16 cellular contexts compared by ENCODE assay signal in the genomic region with DNA sequence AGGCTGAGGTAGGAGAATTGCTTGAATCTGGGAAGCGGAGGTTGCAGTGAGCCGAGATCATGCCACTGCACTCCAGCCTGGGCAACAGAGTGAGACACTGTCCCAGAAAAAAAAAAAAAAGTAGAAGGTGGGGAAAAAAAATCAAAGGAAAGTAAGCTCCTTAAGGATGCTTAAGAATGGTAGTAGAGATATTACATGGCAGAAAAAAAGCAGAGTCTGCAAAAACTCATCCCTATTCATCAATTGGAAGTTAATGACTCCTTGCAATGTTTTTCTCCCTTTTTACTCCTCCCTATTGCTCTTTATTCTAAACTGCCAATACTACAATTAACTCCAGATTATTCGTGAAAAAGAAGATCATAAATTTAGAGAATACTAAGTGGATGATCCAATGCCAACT. TPM values are rescaled to one million over a fixed set of nuclear protein-coding genes. Genes with fewer than 3 reads are reported as not detected.
DNase-seq lines count a peak whose midpoint lies in the region; ATAC-seq, FAIRE-seq and TF ChIP-seq lines count a peak whose summit lies in the region.
"Had no signal": no experiment of that assay in that cellular context is flagged by ENCODE, and none has a peak within 500 bp of the region (broad histone marks: within the 10 kb centered on the region; RNA-seq: fewer than 3 reads in every experiment).

No MANE protein-coding gene starts in this region.

- H3K4me1 ChIP-seq in IMR-90 (ENCODE audit: control insufficient read depth, insufficient read depth, low read length) (peaks cover 12% of the 10 kb centered on the region), smooth muscle cell (ENCODE audit: low read depth) (peaks cover 39% of the 10 kb centered on the region)

- no peak overlapping the region for H3K4me2 ChIP-seq in IMR-90 (ENCODE audit: low read depth, low read length)
- no peak overlapping the region for H3K4me2 ChIP-seq in smooth muscle cell
- H3K4me2 ChIP-seq: BLaER1 had no signal

- no peak overlapping the region for H2AK5ac ChIP-seq in IMR-90 (ENCODE audit: low read depth, low read length)

- intact Hi-C loops in IMR-90 (cut with micrococcal nuclease), result no loop called here

- H3K14ac ChIP-seq in IMR-90 (replicated peaks; ENCODE audit: low read depth, low read length), result no peak overlapping the region

- peaks cover 3% of the 10 kb centered on the region for H3K27me3 Mint-ChIP-seq in brain

- FAIRE-seq in D721Med (lab: Jason Lieb, UNC), result peak; percentile 81

- no peak overlapping the region for H3K18ac ChIP-seq in IMR-90 (ENCODE audit: low read depth, low read length)

- peaks cover 46% of the 10 kb centered on the region for H3K36me3 Mint-ChIP-seq in brain
- H3K36me3 Mint-ChIP-seq: CD14-positive monocyte; CD4-positive, alpha-beta memory T cell had no signal

- no peak overlapping the region for H3K9ac ChIP-seq in IMR-90 (ENCODE audit: low read depth, low read length)
- no peak overlapping the region for H3K9ac ChIP-seq in smooth muscle cell (ENCODE audit: low read depth)
- H3K9ac ChIP-seq: BLaER1 had no signal

- no peak for TF ChIP-seq RAD21 in IMR-90 (IDR thresholded peaks at IDR 0.05; ENCODE audit: low read length)

- WGBS in IMR-90 (ENCODE audit: extremely low coverage in 2 of 2, insufficient read length in 1 of 2), 2 experiments, result no CpG with 5 or more reads among the region's 3 CpGs
- WGBS in smooth muscle cell (ENCODE audit: low lambda C conversion rate), result 100% methylated on average over 3 of the region's 3 CpGs

- H3K9me3 ChIP-seq in IMR-90 (ENCODE audit: control insufficient read depth, insufficient read depth, low read length) (no peaks in the 10 kb centered on the region), smooth muscle cell (replicated peaks; ENCODE audit: low read depth) (no peaks in the 10 kb centered on the region)
- H3K9me3 ChIP-seq: BLaER1 had no signal

- H3K27me3 ChIP-seq in IMR-90 (ENCODE audit: control insufficient read depth, insufficient read depth, low read length) (no peaks in the 10 kb centered on the region), smooth muscle cell (ENCODE audit: low read depth) (no peaks in the 10 kb centered on the region)
- H3K27me3 ChIP-seq: BLaER1 had no signal

- H4K20me1 ChIP-seq in IMR-90 (ENCODE audit: insufficient read depth, low read length), result peaks cover 69% of the 10 kb centered on the region
- peaks cover 97% of the 10 kb centered on the region for H4K20me1 ChIP-seq in smooth muscle cell (ENCODE audit: low read depth)

- no peak overlapping the region for H3K23ac ChIP-seq in IMR-90 (ENCODE audit: low read depth, low read length)

- no peak for TF ChIP-seq CTCF in D721Med (IDR thresholded peaks at IDR 0.05; ENCODE audit: insufficient read depth, missing control alignments)
- no peak for TF ChIP-seq CTCF in IMR-90 (conservative IDR thresholded peaks at IDR 0.05; ENCODE audit: low read depth, low read length)
- TF ChIP-seq CTCF in brain (conservative IDR thresholded peaks at IDR 0.05), result no peak
- no peak for TF ChIP-seq CTCF in smooth muscle cell (IDR thresholded peaks at IDR 0.05; ENCODE audit: borderline replicate concordance, insufficient read depth, poor library complexity, severe bottlenecking)

- H3K4me1 Mint-ChIP-seq in brain, result peaks cover 78% of the 10 kb centered on the region
- H3K4me1 Mint-ChIP-seq: CD14-positive monocyte; CD4-positive, alpha-beta memory T cell had no signal

- H3K27ac ChIP-seq in IMR-90 (ENCODE audit: insufficient read depth, low read length) (no peak overlapping the region), smooth muscle cell (ENCODE audit: low read depth) (peak overlapping the region; percentile 13)
- H3K27ac ChIP-seq: BLaER1 had no signal

- H2BK120ac ChIP-seq in IMR-90 (ENCODE audit: low read depth, low read length), result no peak overlapping the region

- no peak overlapping the region for H3K4ac ChIP-seq in IMR-90 (ENCODE audit: low read depth, low read length)

- no peak overlapping the region for H2AK9ac ChIP-seq in IMR-90 (replicated peaks; ENCODE audit: low read depth, low read length, poor library complexity)

- H2BK20ac ChIP-seq in IMR-90 (ENCODE audit: low read depth, low read length), result no peak overlapping the region

- no peak overlapping the region for H4K5ac ChIP-seq in IMR-90 (ENCODE audit: low read depth, low read length)

- no peak overlapping the region for H2BK5ac ChIP-seq in IMR-90 (ENCODE audit: low read depth, low read length, poor library complexity, severe bottlenecking)

- H3K4me3 ChIP-seq in IMR-90 (ENCODE audit: insufficient read depth, low read depth, low read length) (no peak overlapping the region), smooth muscle cell (no peak overlapping the region)
- H3K4me3 ChIP-seq: BLaER1 had no signal

- TF ChIP-seq POLR2A in IMR-90 (IDR thresholded peaks at IDR 0.05; ENCODE audit: low read depth, low read length), result no peak

- H3K9me1 ChIP-seq in IMR-90 (ENCODE audit: insufficient read depth, low read length), result peaks cover 12% of the 10 kb centered on the region

- in situ Hi-C loops in IMR-90 (cut with MboI; ENCODE audit: low sequenced_read_pairs), result no loop called here

- peaks cover 100% of the 10 kb centered on the region for H3K79me2 ChIP-seq in smooth muscle cell (ENCODE audit: low read depth)

- ATAC-seq in IMR-90 (ENCODE audit: low read depth) (no peak), HG03139 (IDR thresholded peaks at IDR 0.05; ENCODE audit: unreplicated experiment) (no peak), HG03095 (IDR thresholded peaks at IDR 0.05; ENCODE audit: unreplicated experiment) (no peak)
- ATAC-seq: HCT116 had no signal

- no peak for DNase-seq in D721Med (ENCODE audit: insufficient read length, low spot score)
- DNase-seq in IMR-90, result no peak
- no peak for DNase-seq in smooth muscle cell (lab: John Stamatoyannopoulos, UW; ENCODE audit: unreplicated experiment)
- no peak for DNase-seq in AG08396 (ENCODE audit: low spot score)
- DNase-seq: CD4-positive, alpha-beta memory T cell; DMS79 treated with DMSO at 0.1 percent for 48 hours; GF-D8; GOT3; H7; KG1 had no signal

- H2AFZ ChIP-seq in IMR-90 (replicated peaks; ENCODE audit: low read length, poor library complexity), result no peak overlapping the region
- H2AFZ ChIP-seq in smooth muscle cell (ENCODE audit: low read depth), result no peak overlapping the region

- H3K4me3 Mint-ChIP-seq in brain, result peak overlapping the region in 2 of 5 experiments; percentile 8 to 64
- H3K4me3 Mint-ChIP-seq: CD4-positive, alpha-beta memory T cell had no signal

- H3K56ac ChIP-seq in IMR-90 (ENCODE audit: extremely low read depth, insufficient read depth, low read length), result no peak overlapping the region

- H3K36me3 ChIP-seq in IMR-90 (ENCODE audit: control insufficient read depth, insufficient read depth, low read length), result peaks cover 2% of the 10 kb centered on the region; the same call in 1 of the 2 replicates
- H3K36me3 ChIP-seq in smooth muscle cell (ENCODE audit: low read depth), result no peaks in the 10 kb centered on the region

- H3K79me1 ChIP-seq in IMR-90 (ENCODE audit: low read depth in 1 of 2, low read length in 2 of 2), result peaks cover 21 to 69% of the 10 kb centered on the region in 2 experiments

- POLR2A ChIA-PET in IMR-90 (lab: Charles Lee; ENCODE audit: unreplicated experiment), result no interaction called here

- no peak overlapping the region; a peak in 1 of 4 replicates for H4K8ac ChIP-seq in IMR-90 (ENCODE audit: low read depth in 2 of 2, low read length in 2 of 2)

- dilution Hi-C loops in IMR-90 (cut with HindIII; ENCODE audit: low sequenced_read_pairs, unreplicated experiment), result no loop called here

- H3K27ac Mint-ChIP-seq in brain, result peak overlapping the region; percentile 28 to 74 (median 45)
- H3K27ac Mint-ChIP-seq: CD4-positive, alpha-beta memory T cell had no signal

- no peak overlapping the region for H4K91ac ChIP-seq in IMR-90 (ENCODE audit: insufficient read depth, low read depth, low read length)

- no peak overlapping the region for H2BK15ac ChIP-seq in IMR-90 (ENCODE audit: low read depth, low read length)

- H3K9me3 Mint-ChIP-seq in brain, result no peaks in the 10 kb centered on the region
- H3K9me3 Mint-ChIP-seq: CD4-positive, alpha-beta memory T cell had no signal

- CTCF ChIA-PET in IMR-90 (lab: Yijun Ruan, JAX), result interaction anchor here (0.8 kb wide), 1 partner anchor 149 kb away, joined by 3 read pairs; no protein-coding TSS in a partner anchor

- H3F3A ChIP-seq in smooth muscle cell (ENCODE audit: low read depth), result no peaks in the 10 kb centered on the region

- BruUV-seq in IMR-90 (replicated peaks; lab: Mats Ljungman, UMichigan), result no TSS peak

TF ChIP-seq in IMR-90, 13 proteins besides CTCF, POLR2A, EP300 and RAD21:
- TF ChIP-seq MXI1 (IDR thresholded peaks at IDR 0.05; ENCODE audit: borderline replicate concordance, low read depth, low read length) (no peak), MAFK (IDR thresholded peaks at IDR 0.05; ENCODE audit: low read depth, low read length) (peak; percentile 35; the same call in 1 of the 2 replicates), CHD1 (IDR thresholded peaks at IDR 0.05; ENCODE audit: low read depth, low read length) (no peak)

RNA-seq across cellular contexts. Expression of gene ENAH, which starts 23.4 kb away (rescaled TPM):
- total RNA-seq in IMR-90 (2012; rRNA removed), result 82.5 and 86.9 TPM in 2 replicates
- polyA plus RNA-seq in IMR-90 (2012; rRNA removed), result 47.4 and 61.3 TPM in 2 replicates
- 7.3 and 9.4 TPM in 2 replicates for polyA plus RNA-seq in IMR-90 (2012; cell fraction: cytosol; rRNA removed)
- 10.8 and 45.1 TPM in 2 replicates for polyA plus RNA-seq in IMR-90 (2012; cell fraction: nucleus; rRNA removed; ENCODE audit: low replicate concordance)
- 85.4 TPM for polyA plus RNA-seq in brain (ENCODE audit: insufficient read depth, low read depth, low replicate concordance)
- total RNA-seq in smooth muscle cell, result 147 and 170 TPM in 2 replicates
- 39.3 and 70.5 TPM in 2 replicates for polyA plus RNA-seq in smooth muscle cell
- polyA plus RNA-seq: CD14-positive monocyte; CD4-positive, alpha-beta memory T cell had no signal
